Comparison of ENCODE assay signal across 13 cellular contexts in genomic region chr17:41959030-41959335, GRCh38. TPM values are rescaled to one million over a fixed set of nuclear protein-coding genes. Genes with fewer than 3 reads are reported as not detected.
A peak's percentile ranks its signal among the peaks of the same experiment; 100 is the strongest.
DNase-seq lines count a peak whose midpoint lies in the region; ATAC-seq and TF ChIP-seq lines count a peak whose summit lies in the region.
"Had no signal": no experiment of that assay in that cellular context is flagged by ENCODE, and none has a peak within 500 bp of the region (broad histone marks: within the 10 kb centered on the region; RNA-seq: fewer than 3 reads in every experiment).

No MANE protein-coding gene starts in this region.

- peak; percentile 4 for ATAC-seq in sciatic nerve
- ATAC-seq: effector memory CD8-positive, alpha-beta T cell; stimulated activated memory B cell treated with anti-CD40 and anti-IgM and Interleukin-4, amounts not matched to agents 10 μg/mL and 1 μg/mL and 100 μg/mL, for 72 hours had no signal

- H3K4me1 ChIP-seq in HUES64 (ENCODE audit: insufficient read depth, low read length): peaks cover 19% of the 10 kb centered on the region; the same call in 1 of the 2 replicates

- TF ChIP-seq CTCF in endothelial cell (IDR thresholded peaks at IDR 0.05; ENCODE audit: unreplicated experiment): no peak

- H3K4me1 Mint-ChIP-seq in endothelial cell (ENCODE audit: unreplicated experiment): peaks cover 31% of the 10 kb centered on the region
- H3K4me1 Mint-ChIP-seq: activated naive CD4-positive, alpha-beta T cell treated with anti-CD3 and anti-CD28 coated beads, Interleukin-2, amount 10 ng/mL, durations not matched to agents 7 days and 5 days; stimulated activated memory B cell treated with anti-CD40 and anti-IgM and Interleukin-4, amounts not matched to agents 10 μg/mL and 1 μg/mL and 100 μg/mL, for 72 hours had no signal

- H3K9me3 Mint-ChIP-seq in endothelial cell (ENCODE audit: unreplicated experiment): no peaks in the 10 kb centered on the region
- H3K9me3 Mint-ChIP-seq: activated CD4-positive, alpha-beta memory T cell treated with anti-CD3 and anti-CD28 coated beads for 36 hours; activated naive CD4-positive, alpha-beta T cell treated with anti-CD3 and anti-CD28 coated beads, Interleukin-2, amount 10 ng/mL, durations not matched to agents 7 days and 5 days; effector memory CD8-positive, alpha-beta T cell; stimulated activated memory B cell treated with anti-CD40 and anti-IgM and Interleukin-4, amounts not matched to agents 10 μg/mL and 1 μg/mL and 100 μg/mL, for 72 hours had no signal

- H3K9ac ChIP-seq in HUES64 (ENCODE audit: low read depth, low read length): peak overlapping the region; percentile 11; the same call in 1 of the 2 replicates

- H3K4me3 ChIP-seq in HUES64 (ENCODE audit: low read length): no peak overlapping the region

- intact Hi-C loops in sciatic nerve (cut with DNase I): no loop called here

- H3K27ac Mint-ChIP-seq in endothelial cell (ENCODE audit: unreplicated experiment): peak overlapping the region; percentile 41
- H3K27ac Mint-ChIP-seq: activated CD4-positive, alpha-beta memory T cell treated with anti-CD3 and anti-CD28 coated beads for 36 hours; activated naive CD4-positive, alpha-beta T cell treated with anti-CD3 and anti-CD28 coated beads, Interleukin-2, amount 10 ng/mL, durations not matched to agents 7 days and 5 days; effector memory CD8-positive, alpha-beta T cell; stimulated activated memory B cell treated with anti-CD40 and anti-IgM and Interleukin-4, amounts not matched to agents 10 μg/mL and 1 μg/mL and 100 μg/mL, for 72 hours had no signal

- no peaks in the 10 kb centered on the region for H3K27me3 ChIP-seq in HUES64 (ENCODE audit: insufficient read depth, low read length)
- H3K27me3 ChIP-seq: neutrophil had no signal

- no peaks in the 10 kb centered on the region for H3K9me3 ChIP-seq in HUES64 (ENCODE audit: insufficient read depth, low read depth, low read length)
- H3K9me3 ChIP-seq: neutrophil had no signal

- DNase-seq in endothelial cell (ENCODE audit: low spot score): no peak
- no peak for DNase-seq in sciatic nerve (ENCODE audit: low spot score)
- no peak for DNase-seq in NCI-H2107 treated with DMSO at 0.1 percent for 48 hours (lab: John Stamatoyannopoulos, UW; ENCODE audit: unreplicated experiment)
- no peak for DNase-seq in stimulated activated CD4-positive, alpha-beta T cell treated with anti-CD3 and anti-CD28 coated beads, Interleukin-4, amount 100 ng/mL, for 1 hour
- DNase-seq: activated T-cell treated with anti-CD3 and anti-CD28 coated beads, Interleukin-2, amount 50 U/mL, for 1 hour; aorta; effector memory CD8-positive, alpha-beta T cell; NCI-H2029 had no signal

- H3K36me3 Mint-ChIP-seq in endothelial cell (ENCODE audit: low read depth, unreplicated experiment): peaks cover 3% of the 10 kb centered on the region
- H3K36me3 Mint-ChIP-seq: activated CD4-positive, alpha-beta memory T cell treated with anti-CD3 and anti-CD28 coated beads for 36 hours; activated naive CD4-positive, alpha-beta T cell treated with anti-CD3 and anti-CD28 coated beads, Interleukin-2, amount 10 ng/mL, durations not matched to agents 7 days and 5 days; stimulated activated memory B cell treated with anti-CD40 and anti-IgM and Interleukin-4, amounts not matched to agents 10 μg/mL and 1 μg/mL and 100 μg/mL, for 72 hours had no signal

- H3K36me3 ChIP-seq in HUES64 (ENCODE audit: insufficient read depth, low read length): no peaks in the 10 kb centered on the region
- H3K36me3 ChIP-seq: neutrophil had no signal

- H3K4me3 Mint-ChIP-seq in endothelial cell (ENCODE audit: unreplicated experiment): peak overlapping the region; percentile 15
- H3K4me3 Mint-ChIP-seq: activated CD4-positive, alpha-beta memory T cell treated with anti-CD3 and anti-CD28 coated beads for 36 hours; activated naive CD4-positive, alpha-beta T cell treated with anti-CD3 and anti-CD28 coated beads, Interleukin-2, amount 10 ng/mL, durations not matched to agents 7 days and 5 days; effector memory CD8-positive, alpha-beta T cell; stimulated activated memory B cell treated with anti-CD40 and anti-IgM and Interleukin-4, amounts not matched to agents 10 μg/mL and 1 μg/mL and 100 μg/mL, for 72 hours had no signal

- no peak overlapping the region for H3K27ac ChIP-seq in HUES64 (ENCODE audit: low read depth, low read length)
- H3K27ac ChIP-seq: neutrophil had no signal

- 54% methylated on average over 2 of the region's 2 CpGs for WGBS in HUES64

- H3K27me3 Mint-ChIP-seq in endothelial cell (ENCODE audit: unreplicated experiment): peaks cover 3% of the 10 kb centered on the region
- H3K27me3 Mint-ChIP-seq: activated CD4-positive, alpha-beta memory T cell treated with anti-CD3 and anti-CD28 coated beads for 36 hours had no signal

RNA-seq across cellular contexts. Expression of gene CNP, which starts 7.6 kb away (rescaled TPM):
- polyA plus RNA-seq in HUES64 (2013, experiment 1 of 2): 39.6 TPM
- polyA plus RNA-seq in HUES64 (2013, experiment 2 of 2): 43.6 TPM
- total RNA-seq in endothelial cell (ENCODE audit: unreplicated experiment): 82.1 TPM
- total RNA-seq in sciatic nerve: 393 TPM

RNA-seq across cellular contexts. Expression of gene ODAD4, which starts 28.6 kb away (rescaled TPM):
- polyA plus RNA-seq in HUES64 (2013, experiment 1 of 2): 1.00 TPM
- polyA plus RNA-seq in HUES64 (2013, experiment 2 of 2): 2.3 TPM
- total RNA-seq in endothelial cell (ENCODE audit: unreplicated experiment) (2.2 TPM), sciatic nerve (2.9 TPM)

RNA-seq across cellular contexts. Expression of gene ACLY, which starts 40.2 kb away (rescaled TPM):
- polyA plus RNA-seq in HUES64 (2013, experiment 1 of 2): 225 TPM
- 234 TPM for polyA plus RNA-seq in HUES64 (2013, experiment 2 of 2)
- total RNA-seq in endothelial cell (ENCODE audit: unreplicated experiment) (376 TPM), sciatic nerve (139 TPM)

RNA-seq across cellular contexts. Expression of gene DNAJC7, which starts 58.3 kb away (rescaled TPM):
- 120 TPM for polyA plus RNA-seq in HUES64 (2013, experiment 1 of 2)
- polyA plus RNA-seq in HUES64 (2013, experiment 2 of 2): 94.7 TPM
- total RNA-seq in endothelial cell (ENCODE audit: unreplicated experiment) (92.8 TPM), sciatic nerve (95.0 TPM)
